Comparison of ENCODE assay signal across 1 cellular context in the genomic region with DNA sequence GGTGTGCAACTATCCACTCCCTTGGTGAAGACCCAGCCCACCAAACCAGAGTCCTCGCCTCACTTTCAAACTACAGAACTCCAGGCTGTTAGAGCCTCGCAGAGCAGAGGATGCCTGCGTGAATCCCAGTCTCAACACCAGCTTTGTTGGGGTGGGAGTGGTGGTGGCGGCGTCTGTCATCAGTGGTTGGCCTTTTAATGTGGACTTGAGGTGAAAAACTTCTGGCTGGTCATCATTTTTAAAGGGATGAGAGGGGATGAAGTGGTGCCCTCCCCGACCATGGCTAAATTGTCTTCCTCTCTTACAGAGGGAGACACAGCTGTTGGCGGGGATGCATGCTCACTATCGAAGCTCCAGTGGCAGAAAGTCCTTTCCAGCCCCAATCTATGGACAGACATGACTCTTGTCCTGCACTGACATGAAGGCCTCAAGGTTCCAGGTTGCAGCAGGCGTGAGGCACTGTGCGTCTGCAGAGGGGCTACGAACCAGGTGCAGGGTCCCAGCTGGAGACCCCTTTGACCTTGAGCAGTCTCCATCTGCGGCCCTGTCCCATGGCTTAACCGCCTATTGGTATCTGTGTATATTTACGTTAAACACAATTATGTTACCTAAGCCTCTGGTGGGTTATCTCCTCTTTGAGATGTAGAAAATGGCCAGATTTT.
TF ChIP-seq lines count a peak whose summit lies in the region.

No MANE protein-coding gene starts in this region.

TF ChIP-seq in GM12878, 131 proteins besides CTCF, POLR2A, EP300 and RAD21:
- TF ChIP-seq, protein P1, sequence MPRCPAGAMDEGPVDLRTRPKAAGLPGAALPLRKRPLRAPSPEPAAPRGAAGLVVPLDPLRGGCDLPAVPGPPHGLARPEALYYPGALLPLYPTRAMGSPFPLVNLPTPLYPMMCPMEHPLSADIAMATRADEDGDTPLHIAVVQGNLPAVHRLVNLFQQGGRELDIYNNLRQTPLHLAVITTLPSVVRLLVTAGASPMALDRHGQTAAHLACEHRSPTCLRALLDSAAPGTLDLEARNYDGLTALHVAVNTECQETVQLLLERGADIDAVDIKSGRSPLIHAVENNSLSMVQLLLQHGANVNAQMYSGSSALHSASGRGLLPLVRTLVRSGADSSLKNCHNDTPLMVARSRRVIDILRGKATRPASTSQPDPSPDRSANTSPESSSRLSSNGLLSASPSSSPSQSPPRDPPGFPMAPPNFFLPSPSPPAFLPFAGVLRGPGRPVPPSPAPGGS (IDR thresholded peaks at IDR 0.05; ENCODE audit: borderline replicate concordance, insufficient read depth, low read depth, low read length, poor library complexity, severe bottlenecking) = peak; percentile 7
- TF ChIP-seq HDGF (IDR thresholded peaks at IDR 0.05) = no peak
- TF ChIP-seq LARP7 (IDR thresholded peaks at IDR 0.05) = no peak
